ENCODE assay signal across 1 cellular context in the genomic region with DNA sequence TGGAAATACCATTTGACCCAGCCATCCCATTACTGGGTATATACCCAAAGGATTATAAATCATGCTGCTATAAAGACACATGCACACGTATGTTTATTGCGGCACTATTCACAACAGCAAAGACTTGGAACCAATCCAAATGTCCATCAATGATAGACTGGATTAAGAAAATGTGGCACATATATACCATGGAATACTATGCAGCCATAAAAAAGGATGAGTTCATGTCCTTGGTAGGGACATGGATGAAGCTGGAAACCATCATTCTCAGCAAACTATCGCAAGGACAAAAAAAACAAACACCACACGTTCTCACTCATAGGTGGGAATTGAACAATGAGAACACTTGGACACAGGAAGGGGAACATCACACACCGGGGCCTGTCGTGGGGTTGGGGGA. TPM values are rescaled to one million over a fixed set of nuclear protein-coding genes. Genes with fewer than 3 reads are reported as not detected.
"Had no signal": no experiment of that assay in that cellular context is flagged by ENCODE, and none has a peak within 500 bp of the region (broad histone marks: within the 10 kb centered on the region; RNA-seq: fewer than 3 reads in every experiment).

No MANE protein-coding gene starts in this region.

RNA-seq across cellular contexts. Expression of a gene that starts 9.0 kb away (rescaled TPM):
- total RNA-seq: HT-29 had no signal
